8 cellular contexts compared by ENCODE assay signal in genomic region chr17:6639651-6640535, GRCh38. TPM values are rescaled to one million over a fixed set of nuclear protein-coding genes. Genes with fewer than 3 reads are reported as not detected.
DNase-seq lines count a peak whose midpoint lies in the region; ATAC-seq, FAIRE-seq and TF ChIP-seq lines count a peak whose summit lies in the region.

No MANE protein-coding gene starts in this region.

- DNase-seq in DMS 273 (lab: John Stamatoyannopoulos, UW; ENCODE audit: unreplicated experiment) (peak; percentile 55), DMS 273 treated with DMSO at 0.1 percent for 48 hours (lab: John Stamatoyannopoulos, UW) (no peak), SW480 (ENCODE audit: low spot score) (peak; percentile 44), memory B cell (ENCODE audit: low spot score in 2 of 2) (no peak), tibial artery (peak in 1 of 2 donors; percentile 63), frontal cortex (ENCODE audit: low spot score in 2 of 2) (no peak)
- peak; percentile 16 for DNase-seq in effector CD8-positive, alpha-beta T cell (lab: John Stamatoyannopoulos, UW)

- intact Hi-C loops in tibial artery (cut with DNase I; ENCODE audit: low total_unique reads): no loop called here

- H3K4me1 ChIP-seq in tibial artery: peaks cover 0 to 28% (median 21%) of the 10 kb centered on the region in 4 donors

- H3K27me3 Mint-ChIP-seq in memory B cell: no peaks in the 10 kb centered on the region

- no peaks in the 10 kb centered on the region for H3K27me3 ChIP-seq in tibial artery

- ATAC-seq in HG03097 (IDR thresholded peaks at IDR 0.05; ENCODE audit: low FRiP score, unreplicated experiment) (peak; percentile 4), memory B cell (ENCODE audit: low read depth) (peak; percentile 25)

- H3K27ac Mint-ChIP-seq in memory B cell: peak overlapping the region; percentile 95

- no peaks in the 10 kb centered on the region for H3K9me3 Mint-ChIP-seq in memory B cell

- H3K36me3 Mint-ChIP-seq in memory B cell: peaks cover 4% of the 10 kb centered on the region

- no peak for TF ChIP-seq CTCF in tibial artery (IDR thresholded peaks at IDR 0.05)

- H3K9me3 ChIP-seq in tibial artery: no peaks in the 10 kb centered on the region

- FAIRE-seq in frontal cortex (lab: Jason Lieb, UNC): no peak

- peaks cover 29% of the 10 kb centered on the region for H3K4me1 Mint-ChIP-seq in memory B cell

- peak overlapping the region; percentile 61 to 77 for H3K4me3 ChIP-seq in tibial artery

- peak overlapping the region; percentile 66 to 84 for H3K27ac ChIP-seq in tibial artery

- peak overlapping the region; percentile 98 for H3K4me3 Mint-ChIP-seq in memory B cell

- H3K36me3 ChIP-seq in tibial artery: peaks cover 12 to 19% (median 13%) of the 10 kb centered on the region in 3 donors

RNA-seq across cellular contexts. Expression of gene KIAA0753, which starts 0.6 kb away (rescaled TPM):
- total RNA-seq in frontal cortex: 26.5 TPM

RNA-seq across cellular contexts. Expression of gene TXNDC17, which starts 1.0 kb away (rescaled TPM):
- 26.9 TPM for total RNA-seq in frontal cortex

RNA-seq across cellular contexts. Expression of gene MED31, which starts 11.5 kb away (rescaled TPM):
- 19.2 TPM for total RNA-seq in frontal cortex

RNA-seq across cellular contexts. Expression of gene C17orf100, which starts 11.7 kb away (rescaled TPM):
- 2.9 TPM for total RNA-seq in frontal cortex

Comparison
In these comparisons a context has a peak if more than half of its experiments do, and no peak if none do; other contexts are left out.
1. DNase-seq: peak in DMS 273 (single experiment), SW480 (single experiment) and effector CD8-positive, alpha-beta T cell (single experiment); none in DMS 273 treated with DMSO at 0.1 percent for 48 hours (single experiment), memory B cell (0 of 2) and frontal cortex (0 of 2).